Comparison of ENCODE assay signal across 27 cellular contexts in the genomic region with DNA sequence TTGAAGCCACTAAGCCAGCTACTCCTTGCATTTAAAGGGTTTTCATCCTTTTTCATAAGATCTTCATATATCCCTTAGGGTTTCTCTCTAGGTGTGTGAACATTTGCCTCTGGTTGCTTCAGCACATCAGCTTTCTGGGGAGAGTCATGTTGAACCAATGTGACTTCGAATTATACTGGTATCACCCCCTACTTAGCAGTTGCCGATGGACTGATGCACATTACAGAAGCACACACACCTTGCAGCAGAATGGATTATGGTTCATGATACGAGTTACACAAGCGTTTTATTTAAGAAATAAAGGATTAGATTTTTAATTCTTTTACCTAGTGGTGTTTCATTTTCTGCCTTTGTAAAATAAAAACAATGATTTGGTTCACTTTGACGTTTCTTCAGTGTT.
"Had no signal": no experiment of that assay in that cellular context is flagged by ENCODE, and none has a peak within 500 bp of the region (broad histone marks: within the 10 kb centered on the region; RNA-seq: fewer than 3 reads in every experiment).

No MANE protein-coding gene starts in this region.

- FAIRE-seq: colon had no signal

- H3K4me2 ChIP-seq: hepatocyte had no signal

- H3K79me2 ChIP-seq: hepatocyte had no signal

- DNase-seq: activated CD4-positive, alpha-beta memory T cell treated with anti-CD3 and anti-CD28 coated beads, Interleukin-2, amount 10 ng/mL, durations not matched to agents 7 days and 5 days; activated CD4-positive, alpha-beta T cell treated with anti-CD3 and anti-CD28 coated beads for 1 hour; activated CD4-positive, alpha-beta T cell treated with anti-CD3 and anti-CD28 coated beads, Interleukin-2, amount 10 ng/mL, durations not matched to agents 24 days and 14 days; activated CD4-positive, alpha-beta T cell treated with anti-CD3 and anti-CD28 coated beads, Interleukin-2, amount 50 U/mL, for 4 hours; activated CD8-positive, alpha-beta memory T cell treated with anti-CD3 and anti-CD28 coated beads for 24 hours; activated effector memory CD4-positive, alpha-beta T cell treated with anti-CD3 and anti-CD28 coated beads, Interleukin-2, amount 50 U/mL, for 16 hours; activated naive CD4-positive, alpha-beta T cell treated with anti-CD3 and anti-CD28 coated beads for 36 hours; activated naive CD8-positive, alpha-beta T cell treated with anti-CD3 and anti-CD28 coated beads for 36 hours; activated naive CD8-positive, alpha-beta T cell treated with anti-CD3 and anti-CD28 coated beads, Interleukin-2, amount 50 U/mL, for 24 hours; activated T-cell treated with anti-CD3 and anti-CD28 coated beads, Interleukin-2, amount 50 U/mL, for 1 hour; activated T-cell treated with anti-CD3 and anti-CD28 coated beads, Interleukin-2, amount 50 U/mL, for 48 hours; adrenal gland; amygdala; aorta; body of pancreas; caudate nucleus; cortex of kidney; dermis blood vessel endothelial cell; effector CD4-positive, alpha-beta T cell; effector memory CD8-positive, alpha-beta T cell; esophagus squamous epithelium; foreskin melanocyte; heart right ventricle; T-helper 2 cell had no signal

- H3K9me3 ChIP-seq: adrenal gland, body of pancreas, esophagus squamous epithelium, gastroesophageal sphincter had no signal

- H3K27me3 ChIP-seq: adrenal gland, body of pancreas, hepatocyte had no signal

- H2AFZ ChIP-seq: hepatocyte had no signal

- H3K36me3 ChIP-seq: adrenal gland, esophagus squamous epithelium, gastroesophageal sphincter had no signal

- H3K27ac ChIP-seq: adrenal gland, body of pancreas, esophagus squamous epithelium, gastroesophageal sphincter, heart right ventricle, hepatocyte had no signal

- H3K4me1 ChIP-seq: adrenal gland, body of pancreas, gastroesophageal sphincter, heart right ventricle had no signal

- ATAC-seq: activated naive CD8-positive, alpha-beta T cell treated with anti-CD3 and anti-CD28 coated beads, Interleukin-2, amount 50 U/mL, for 24 hours; body of pancreas; effector memory CD8-positive, alpha-beta T cell; gastroesophageal sphincter; heart right ventricle had no signal

- H3K4me3 ChIP-seq: adrenal gland, body of pancreas, esophagus squamous epithelium, gastroesophageal sphincter, heart right ventricle, hepatocyte had no signal
